Comparison of ENCODE assay signal across 1 cellular context in the genomic region with DNA sequence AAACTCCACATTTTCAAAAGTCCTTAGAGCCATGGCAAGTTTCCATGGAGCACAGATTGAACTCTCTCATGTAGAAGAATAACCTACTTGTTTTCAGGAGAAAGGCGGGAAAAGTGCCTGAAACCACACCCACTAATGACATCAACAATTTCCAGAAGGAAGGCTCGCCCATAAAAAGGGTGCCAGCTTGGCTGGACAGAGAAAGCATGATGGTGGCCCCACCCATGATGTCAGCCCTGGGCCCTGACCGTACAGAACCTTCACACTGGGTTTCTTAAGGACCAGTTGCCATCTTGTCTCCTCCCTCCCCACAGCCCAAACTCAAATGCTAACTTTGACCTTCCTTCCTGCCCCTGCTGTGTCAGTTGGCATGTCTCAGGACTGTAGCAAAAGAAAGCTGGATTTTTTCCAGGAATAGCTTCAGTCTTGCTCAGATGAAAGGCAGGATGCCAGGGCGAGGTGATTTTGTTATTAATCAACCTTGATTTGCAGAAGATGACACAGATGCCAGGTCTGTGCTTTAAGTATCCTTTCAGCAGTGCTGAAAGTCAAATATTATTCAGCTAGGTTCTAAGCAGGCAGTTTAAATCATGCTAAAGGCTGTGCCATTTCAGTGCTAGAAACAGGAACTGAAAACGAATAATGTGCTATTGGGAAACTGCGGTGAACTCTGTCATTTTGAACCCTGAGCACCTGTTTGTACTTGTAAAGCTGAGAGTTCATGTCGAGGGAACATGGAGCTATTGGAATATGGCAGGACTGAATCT.
TF ChIP-seq lines count a peak whose summit lies in the region.

No MANE protein-coding gene starts in this region.

TF ChIP-seq in GM12878, 131 proteins besides CTCF, POLR2A, EP300 and RAD21 (continued from another document and continues in another):
- TF ChIP-seq ZBTB4 (CRISPR knock-in tag; IDR thresholded peaks at IDR 0.05), result no peak
- TF ChIP-seq SMAD1 (IDR thresholded peaks at IDR 0.05; ENCODE audit: low read depth, partially characterized antibody), result no peak
- TF ChIP-seq, protein P1, sequence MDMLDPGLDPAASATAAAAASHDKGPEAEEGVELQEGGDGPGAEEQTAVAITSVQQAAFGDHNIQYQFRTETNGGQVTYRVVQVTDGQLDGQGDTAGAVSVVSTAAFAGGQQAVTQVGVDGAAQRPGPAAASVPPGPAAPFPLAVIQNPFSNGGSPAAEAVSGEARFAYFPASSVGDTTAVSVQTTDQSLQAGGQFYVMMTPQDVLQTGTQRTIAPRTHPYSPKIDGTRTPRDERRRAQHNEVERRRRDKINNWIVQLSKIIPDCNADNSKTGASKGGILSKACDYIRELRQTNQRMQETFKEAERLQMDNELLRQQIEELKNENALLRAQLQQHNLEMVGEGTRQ (IDR thresholded peaks at IDR 0.05; ENCODE audit: borderline replicate concordance, low read depth, low read length), result no peak
- peak; percentile 85 for TF ChIP-seq BMI1 (IDR thresholded peaks at IDR 0.05; ENCODE audit: borderline replicate concordance)
- TF ChIP-seq, protein P2, sequence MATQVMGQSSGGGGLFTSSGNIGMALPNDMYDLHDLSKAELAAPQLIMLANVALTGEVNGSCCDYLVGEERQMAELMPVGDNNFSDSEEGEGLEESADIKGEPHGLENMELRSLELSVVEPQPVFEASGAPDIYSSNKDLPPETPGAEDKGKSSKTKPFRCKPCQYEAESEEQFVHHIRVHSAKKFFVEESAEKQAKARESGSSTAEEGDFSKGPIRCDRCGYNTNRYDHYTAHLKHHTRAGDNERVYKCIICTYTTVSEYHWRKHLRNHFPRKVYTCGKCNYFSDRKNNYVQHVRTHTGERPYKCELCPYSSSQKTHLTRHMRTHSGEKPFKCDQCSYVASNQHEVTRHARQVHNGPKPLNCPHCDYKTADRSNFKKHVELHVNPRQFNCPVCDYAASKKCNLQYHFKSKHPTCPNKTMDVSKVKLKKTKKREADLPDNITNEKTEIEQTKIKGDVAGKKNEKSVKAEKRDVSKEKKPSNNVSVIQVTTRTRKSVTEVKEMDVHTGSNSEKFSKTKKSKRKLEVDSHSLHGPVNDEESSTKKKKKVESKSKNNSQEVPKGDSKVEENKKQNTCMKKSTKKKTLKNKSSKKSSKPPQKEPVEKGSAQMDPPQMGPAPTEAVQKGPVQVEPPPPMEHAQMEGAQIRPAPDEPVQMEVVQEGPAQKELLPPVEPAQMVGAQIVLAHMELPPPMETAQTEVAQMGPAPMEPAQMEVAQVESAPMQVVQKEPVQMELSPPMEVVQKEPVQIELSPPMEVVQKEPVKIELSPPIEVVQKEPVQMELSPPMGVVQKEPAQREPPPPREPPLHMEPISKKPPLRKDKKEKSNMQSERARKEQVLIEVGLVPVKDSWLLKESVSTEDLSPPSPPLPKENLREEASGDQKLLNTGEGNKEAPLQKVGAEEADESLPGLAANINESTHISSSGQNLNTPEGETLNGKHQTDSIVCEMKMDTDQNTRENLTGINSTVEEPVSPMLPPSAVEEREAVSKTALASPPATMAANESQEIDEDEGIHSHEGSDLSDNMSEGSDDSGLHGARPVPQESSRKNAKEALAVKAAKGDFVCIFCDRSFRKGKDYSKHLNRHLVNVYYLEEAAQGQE (IDR thresholded peaks at IDR 0.05; ENCODE audit: low read depth, low read length), result peak; percentile 55
- TF ChIP-seq FOXM1 (IDR thresholded peaks at IDR 0.05; ENCODE audit: low read depth, low read length), result peak; percentile 95
- peak; percentile 66; the same call in 1 of the 2 replicates for TF ChIP-seq RCOR1 (conservative IDR thresholded peaks at IDR 0.05; ENCODE audit: low read depth, low read length)
- TF ChIP-seq CHD1 (IDR thresholded peaks at IDR 0.05; ENCODE audit: low read depth, low read length), result peak; percentile 74; the same call in 1 of the 2 replicates
- TF ChIP-seq GABPA (IDR thresholded peaks at IDR 0.05; ENCODE audit: low read depth), result peak; percentile 53; the same call in 1 of the 2 replicates
- peak; percentile 24; the same call in 1 of the 2 replicates for TF ChIP-seq JUND (IDR thresholded peaks at IDR 0.05; ENCODE audit: low read depth, low read length)
- TF ChIP-seq, protein P3, sequence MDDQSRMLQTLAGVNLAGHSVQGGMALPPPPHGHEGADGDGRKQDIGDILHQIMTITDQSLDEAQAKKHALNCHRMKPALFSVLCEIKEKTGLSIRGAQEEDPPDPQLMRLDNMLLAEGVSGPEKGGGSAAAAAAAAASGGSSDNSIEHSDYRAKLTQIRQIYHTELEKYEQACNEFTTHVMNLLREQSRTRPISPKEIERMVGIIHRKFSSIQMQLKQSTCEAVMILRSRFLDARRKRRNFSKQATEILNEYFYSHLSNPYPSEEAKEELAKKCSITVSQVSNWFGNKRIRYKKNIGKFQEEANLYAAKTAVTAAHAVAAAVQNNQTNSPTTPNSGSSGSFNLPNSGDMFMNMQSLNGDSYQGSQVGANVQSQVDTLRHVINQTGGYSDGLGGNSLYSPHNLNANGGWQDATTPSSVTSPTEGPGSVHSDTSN (IDR thresholded peaks at IDR 0.05; ENCODE audit: insufficient replicate concordance, low read depth, low read length), result peak; percentile 27
- peak; percentile 78 for TF ChIP-seq NR2F1 (conservative IDR thresholded peaks at IDR 0.05)
- TF ChIP-seq EZH2 (IDR thresholded peaks at IDR 0.05; ENCODE audit: borderline replicate concordance, control insufficient read depth, low read depth, low read length), result no peak; the same call in 1 of the 2 replicates
- TF ChIP-seq E2F8 (IDR thresholded peaks at IDR 0.05; ENCODE audit: low read depth, partially characterized antibody), result no peak
- TF ChIP-seq MYC (IDR thresholded peaks at IDR 0.05; ENCODE audit: insufficient read depth, insufficient read length, insufficient replicate concordance, low read length, severe bottlenecking), result no peak
- TF ChIP-seq DPF2 (IDR thresholded peaks at IDR 0.05), result peak; percentile 99
- peak; percentile 53 for TF ChIP-seq YY1 (IDR thresholded peaks at IDR 0.05; ENCODE audit: low read depth, low read length)
- TF ChIP-seq, protein P4, sequence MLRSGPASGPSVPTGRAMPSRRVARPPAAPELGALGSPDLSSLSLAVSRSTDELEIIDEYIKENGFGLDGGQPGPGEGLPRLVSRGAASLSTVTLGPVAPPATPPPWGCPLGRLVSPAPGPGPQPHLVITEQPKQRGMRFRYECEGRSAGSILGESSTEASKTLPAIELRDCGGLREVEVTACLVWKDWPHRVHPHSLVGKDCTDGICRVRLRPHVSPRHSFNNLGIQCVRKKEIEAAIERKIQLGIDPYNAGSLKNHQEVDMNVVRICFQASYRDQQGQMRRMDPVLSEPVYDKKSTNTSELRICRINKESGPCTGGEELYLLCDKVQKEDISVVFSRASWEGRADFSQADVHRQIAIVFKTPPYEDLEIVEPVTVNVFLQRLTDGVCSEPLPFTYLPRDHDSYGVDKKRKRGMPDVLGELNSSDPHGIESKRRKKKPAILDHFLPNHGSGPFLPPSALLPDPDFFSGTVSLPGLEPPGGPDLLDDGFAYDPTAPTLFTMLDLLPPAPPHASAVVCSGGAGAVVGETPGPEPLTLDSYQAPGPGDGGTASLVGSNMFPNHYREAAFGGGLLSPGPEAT (IDR thresholded peaks at IDR 0.05; ENCODE audit: low read depth), result peak; percentile 94
- peak; percentile 100 for TF ChIP-seq SPI1 (IDR thresholded peaks at IDR 0.05; ENCODE audit: borderline replicate concordance, insufficient read depth, low read depth, low read length)
- no peak for TF ChIP-seq SUPT20H (IDR thresholded peaks at IDR 0.05; ENCODE audit: borderline replicate concordance, control insufficient read depth, low read depth, low read length)
- TF ChIP-seq WRNIP1 (IDR thresholded peaks at IDR 0.05; ENCODE audit: borderline replicate concordance, low read depth, low read length), result peak; percentile 35; the same call in 1 of the 2 replicates
- TF ChIP-seq KLF5 (IDR thresholded peaks at IDR 0.05; ENCODE audit: partially characterized antibody), result no peak
- no peak for TF ChIP-seq HDAC2 (IDR thresholded peaks at IDR 0.05)
- no peak for TF ChIP-seq SUZ12 (IDR thresholded peaks at IDR 0.05; ENCODE audit: unreplicated experiment)
- TF ChIP-seq ESRRA (IDR thresholded peaks at IDR 0.05; ENCODE audit: low read length), result no peak; the same call in 1 of the 2 replicates
- peak; percentile 73 for TF ChIP-seq NBN (IDR thresholded peaks at IDR 0.05)
- peak; percentile 59; the same call in 1 of the 2 replicates for TF ChIP-seq PML (IDR thresholded peaks at IDR 0.05; ENCODE audit: low read length)
- TF ChIP-seq CHD4 (IDR thresholded peaks at IDR 0.05), result no peak
- TF ChIP-seq, protein P5, sequence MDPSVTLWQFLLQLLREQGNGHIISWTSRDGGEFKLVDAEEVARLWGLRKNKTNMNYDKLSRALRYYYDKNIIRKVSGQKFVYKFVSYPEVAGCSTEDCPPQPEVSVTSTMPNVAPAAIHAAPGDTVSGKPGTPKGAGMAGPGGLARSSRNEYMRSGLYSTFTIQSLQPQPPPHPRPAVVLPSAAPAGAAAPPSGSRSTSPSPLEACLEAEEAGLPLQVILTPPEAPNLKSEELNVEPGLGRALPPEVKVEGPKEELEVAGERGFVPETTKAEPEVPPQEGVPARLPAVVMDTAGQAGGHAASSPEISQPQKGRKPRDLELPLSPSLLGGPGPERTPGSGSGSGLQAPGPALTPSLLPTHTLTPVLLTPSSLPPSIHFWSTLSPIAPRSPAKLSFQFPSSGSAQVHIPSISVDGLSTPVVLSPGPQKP (IDR thresholded peaks at IDR 0.05; ENCODE audit: low read depth, low read length), result 0 out of 2 replicates have a peak, but pooled peaks have one; percentile 21
- peak; percentile 94 for TF ChIP-seq POU2F2 (IDR thresholded peaks at IDR 0.05; ENCODE audit: borderline replicate concordance, low read depth, low read length)
- TF ChIP-seq MTA2 (IDR thresholded peaks at IDR 0.05; ENCODE audit: low read depth), result peak; percentile 97
- peak; percentile 100 for TF ChIP-seq RUNX3 (IDR thresholded peaks at IDR 0.05; ENCODE audit: low read length)
- TF ChIP-seq, protein P6, sequence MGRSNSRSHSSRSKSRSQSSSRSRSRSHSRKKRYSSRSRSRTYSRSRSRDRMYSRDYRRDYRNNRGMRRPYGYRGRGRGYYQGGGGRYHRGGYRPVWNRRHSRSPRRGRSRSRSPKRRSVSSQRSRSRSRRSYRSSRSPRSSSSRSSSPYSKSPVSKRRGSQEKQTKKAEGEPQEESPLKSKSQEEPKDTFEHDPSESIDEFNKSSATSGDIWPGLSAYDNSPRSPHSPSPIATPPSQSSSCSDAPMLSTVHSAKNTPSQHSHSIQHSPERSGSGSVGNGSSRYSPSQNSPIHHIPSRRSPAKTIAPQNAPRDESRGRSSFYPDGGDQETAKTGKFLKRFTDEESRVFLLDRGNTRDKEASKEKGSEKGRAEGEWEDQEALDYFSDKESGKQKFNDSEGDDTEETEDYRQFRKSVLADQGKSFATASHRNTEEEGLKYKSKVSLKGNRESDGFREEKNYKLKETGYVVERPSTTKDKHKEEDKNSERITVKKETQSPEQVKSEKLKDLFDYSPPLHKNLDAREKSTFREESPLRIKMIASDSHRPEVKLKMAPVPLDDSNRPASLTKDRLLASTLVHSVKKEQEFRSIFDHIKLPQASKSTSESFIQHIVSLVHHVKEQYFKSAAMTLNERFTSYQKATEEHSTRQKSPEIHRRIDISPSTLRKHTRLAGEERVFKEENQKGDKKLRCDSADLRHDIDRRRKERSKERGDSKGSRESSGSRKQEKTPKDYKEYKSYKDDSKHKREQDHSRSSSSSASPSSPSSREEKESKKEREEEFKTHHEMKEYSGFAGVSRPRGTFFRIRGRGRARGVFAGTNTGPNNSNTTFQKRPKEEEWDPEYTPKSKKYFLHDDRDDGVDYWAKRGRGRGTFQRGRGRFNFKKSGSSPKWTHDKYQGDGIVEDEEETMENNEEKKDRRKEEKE (IDR thresholded peaks at IDR 0.05), result no peak
- no peak for TF ChIP-seq IRF3 (IDR thresholded peaks at IDR 0.05)
- TF ChIP-seq, protein P7, sequence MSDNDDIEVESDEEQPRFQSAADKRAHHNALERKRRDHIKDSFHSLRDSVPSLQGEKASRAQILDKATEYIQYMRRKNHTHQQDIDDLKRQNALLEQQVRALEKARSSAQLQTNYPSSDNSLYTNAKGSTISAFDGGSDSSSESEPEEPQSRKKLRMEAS (IDR thresholded peaks at IDR 0.05; ENCODE audit: low read depth, low read length), result peak; percentile 23; the same call in 1 of the 2 replicates
